ENCODE assay signal across 34 cellular contexts in the genomic region with DNA sequence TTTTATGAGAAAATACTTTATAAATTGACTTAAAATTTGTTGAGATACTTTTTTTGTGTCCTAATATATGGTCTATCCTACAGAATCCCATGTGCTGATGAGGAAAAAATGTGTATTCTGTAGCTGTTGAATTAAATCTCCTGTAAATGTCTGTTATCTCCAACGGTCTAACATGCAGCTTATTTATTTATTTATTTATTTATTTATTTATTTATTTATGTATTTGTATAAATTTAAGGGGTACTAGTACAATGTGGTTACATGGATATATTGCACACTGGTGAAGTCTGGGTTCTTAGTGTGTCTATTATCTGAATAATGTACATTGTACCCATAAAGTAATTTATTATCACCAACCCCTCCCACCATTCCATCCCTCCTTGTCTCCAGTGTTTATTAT.
"Had no signal": no experiment of that assay in that cellular context is flagged by ENCODE, and none has a peak within 500 bp of the region (broad histone marks: within the 10 kb centered on the region; RNA-seq: fewer than 3 reads in every experiment).

No MANE protein-coding gene starts in this region.

- DNase-seq: Karpas-422, Kasumi-1, MG63, MM.1S, MV-4-11, NCI-H1048, NCI-H1092, NCI-H1092 treated with DMSO at 0.1 percent for 48 hours, NCI-H1105, NCI-H1105 treated with DMSO at 0.1 percent for 48 hours, NCI-H1417, NCI-H1417 treated with DMSO at 0.1 percent for 48 hours, NCI-H1436, NCI-H1436 treated with DMSO at 0.1 percent for 48 hours, NCI-H146, NCI-H1694, NCI-H1694 treated with DMSO at 0.1 percent for 48 hours, NCI-H187, NCI-H187 treated with DMSO at 0.1 percent for 48 hours, NCI-H1930, NCI-H2029, NCI-H2029 treated with DMSO at 0.1 percent for 48 hours, NCI-H2081, NCI-H2081 treated with DMSO at 0.1 percent for 48 hours, NCI-H2107, NCI-H2171, NCI-H2171 treated with DMSO at 0.1 percent for 48 hours, NCI-H2227 treated with DMSO at 0.1 percent for 48 hours, NCI-H226, NCI-H345, NCI-H446, NCI-H446 treated with DMSO at 0.1 percent for 48 hours, NCI-H510A, NCI-H510A treated with DMSO at 0.1 percent for 48 hours had no signal

- H3K4me3 ChIP-seq: MG63 had no signal

- H3K36me3 ChIP-seq: MG63 had no signal
